In the genomic region with DNA sequence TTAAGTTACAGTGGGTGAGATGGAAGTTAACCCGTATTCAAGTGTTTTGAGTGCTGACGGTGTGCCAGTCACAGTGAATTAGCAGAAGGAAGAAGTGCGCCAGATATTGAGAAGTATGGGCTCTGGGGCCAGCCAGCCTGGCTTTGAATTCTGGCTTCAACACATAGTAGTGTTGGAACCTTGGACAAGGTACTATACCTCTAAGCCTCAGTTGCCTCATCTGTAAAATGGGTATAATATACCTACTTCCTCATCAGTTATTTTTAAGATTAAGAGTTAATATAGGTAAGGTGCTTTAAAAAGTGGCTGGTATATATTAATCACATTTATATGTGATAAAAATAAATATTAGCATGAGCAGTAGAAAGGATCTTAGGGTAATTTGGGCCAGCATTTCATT, we compare ENCODE assay signal across 16 cellular contexts. TPM values are rescaled to one million over a fixed set of nuclear protein-coding genes. Genes with fewer than 3 reads are reported as not detected.
"Had no signal": no experiment of that assay in that cellular context is flagged by ENCODE, and none has a peak within 500 bp of the region (broad histone marks: within the 10 kb centered on the region; RNA-seq: fewer than 3 reads in every experiment).

No MANE protein-coding gene starts in this region.

- H3K4me3 Mint-ChIP-seq: activated T-helper 1 cell treated with anti-CD3 and anti-CD28 coated beads, Interleukin-12 subunit alpha, Interleukin-12 subunit beta, Interleukin-2, Interleukin-4 antibody, amounts not matched to agents 30 ng/mL and 10 ng/mL and 1 ng/mL, durations not matched to agents 14 hours and 24 hours and 36 hours had no signal

- H3K4me1 ChIP-seq: colonic mucosa, pancreas had no signal

- H3K9me3 ChIP-seq: colonic mucosa, esophagus muscularis mucosa, pancreas, suprapubic skin, upper lobe of left lung had no signal

- H3K27me3 ChIP-seq: colonic mucosa, esophagus muscularis mucosa, pancreas, suprapubic skin, upper lobe of left lung had no signal

- H3K27ac Mint-ChIP-seq: activated T-helper 1 cell treated with anti-CD3 and anti-CD28 coated beads, Interleukin-12 subunit alpha, Interleukin-12 subunit beta, Interleukin-2, Interleukin-4 antibody, amounts not matched to agents 30 ng/mL and 10 ng/mL and 1 ng/mL, durations not matched to agents 14 hours and 24 hours and 36 hours had no signal

- H3K36me3 ChIP-seq: colonic mucosa, pancreas, suprapubic skin, upper lobe of left lung had no signal

- H3K4me3 ChIP-seq: colonic mucosa, esophagus muscularis mucosa, pancreas, suprapubic skin, upper lobe of left lung had no signal

- DNase-seq: activated naive CD4-positive, alpha-beta T cell treated with Interleukin-2 at 50 U/mL for 16 hours; central memory CD4-positive, alpha-beta T cell; colonic mucosa; pancreas; retina; small intestine; stimulated activated CD4-positive, alpha-beta T cell treated with anti-CD3 and anti-CD28 coated beads, Interleukin-4, amount 100 ng/mL, for 4 hours; stimulated activated CD8-positive, alpha-beta memory T cell treated with anti-CD3 and anti-CD28 coated beads, Interleukin-4, amount 100 ng/mL, for 48 hours; stimulated activated naive CD4-positive, alpha-beta T cell treated with Interleukin-2 at 50 U/mL for 16 hours; T-helper 9 cell; upper lobe of left lung had no signal

- H3K9me3 Mint-ChIP-seq: activated T-helper 1 cell treated with anti-CD3 and anti-CD28 coated beads, Interleukin-12 subunit alpha, Interleukin-12 subunit beta, Interleukin-2, Interleukin-4 antibody, amounts not matched to agents 30 ng/mL and 10 ng/mL and 1 ng/mL, durations not matched to agents 14 hours and 24 hours and 36 hours had no signal

- H3K27ac ChIP-seq: colonic mucosa, pancreas, upper lobe of left lung had no signal

- ATAC-seq: activated CD4-positive, CD25-positive, alpha-beta regulatory T cell treated with anti-CD3 and anti-CD28 coated beads, Interleukin-2, amount 50 U/mL, for 24 hours had no signal

RNA-seq across cellular contexts. Expression of gene DEF6, which starts 21.8 kb away (rescaled TPM):
- total RNA-seq: myocyte had no signal
